9 cellular contexts compared by ENCODE assay signal in the genomic region with DNA sequence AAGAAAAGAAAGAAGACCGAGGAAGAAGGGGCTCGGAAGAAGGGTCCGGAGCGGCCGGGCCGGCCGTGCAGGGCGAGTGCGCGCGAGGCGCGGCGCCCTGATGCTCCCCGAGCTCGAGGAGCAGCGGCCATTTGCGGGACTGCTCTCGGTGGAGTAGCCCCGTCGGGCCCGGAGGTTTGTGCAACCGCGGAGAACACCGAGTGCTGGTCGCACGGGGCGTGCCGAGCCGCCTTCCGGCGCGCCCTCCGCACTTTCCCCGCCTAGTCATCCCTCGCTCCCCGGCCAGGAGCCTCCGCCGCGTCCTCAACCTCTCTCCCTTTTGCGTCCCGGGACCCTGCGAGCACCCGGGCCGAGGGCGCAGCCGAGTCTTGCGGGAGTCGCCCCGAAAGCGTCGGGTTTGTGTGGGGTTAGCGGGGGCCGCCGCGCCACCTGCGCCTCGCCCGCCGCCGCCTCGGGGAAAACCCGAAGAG.
DNase-seq lines count a peak whose midpoint lies in the region; ATAC-seq and TF ChIP-seq lines count a peak whose summit lies in the region.
"Had no signal": no experiment of that assay in that cellular context is flagged by ENCODE, and none has a peak within 500 bp of the region (broad histone marks: within the 10 kb centered on the region; RNA-seq: fewer than 3 reads in every experiment).

No MANE protein-coding gene starts in this region.

- H3K4me2 ChIP-seq in KMS-11, result peak overlapping the region; percentile 45
- H3K4me2 ChIP-seq in neural progenitor cell, result no peak overlapping the region

- no peaks in the 10 kb centered on the region for H3K79me2 ChIP-seq in KMS-11 (ENCODE audit: insufficient read depth, low read depth)
- H3K79me2 ChIP-seq in neural progenitor cell (ENCODE audit: low read depth), result no peaks in the 10 kb centered on the region

- peak overlapping the region; percentile 53 for H3K4me3 Mint-ChIP-seq in CD8-positive, alpha-beta T cell
- H3K4me3 Mint-ChIP-seq in effector memory CD8-positive, alpha-beta T cell, result peak overlapping the region; percentile 41 to 76
- no peak overlapping the region for H3K4me3 Mint-ChIP-seq in neural progenitor cell

- no peaks in the 10 kb centered on the region for H3F3A ChIP-seq in neural progenitor cell (ENCODE audit: low read depth)

- peaks cover 10% of the 10 kb centered on the region for H3K9me3 Mint-ChIP-seq in CD8-positive, alpha-beta T cell
- peaks cover 0 to 8% of the 10 kb centered on the region in 2 donors for H3K9me3 Mint-ChIP-seq in effector memory CD8-positive, alpha-beta T cell
- peaks cover 15% of the 10 kb centered on the region for H3K9me3 Mint-ChIP-seq in neural progenitor cell

- peak overlapping the region; percentile 67; the same call in 1 of the 2 replicates for H3K9ac ChIP-seq in KMS-11
- H3K9ac ChIP-seq in neural progenitor cell, result no peak overlapping the region

- no peaks in the 10 kb centered on the region for H3K36me3 Mint-ChIP-seq in CD8-positive, alpha-beta T cell
- peaks cover 3% of the 10 kb centered on the region for H3K36me3 Mint-ChIP-seq in effector memory CD8-positive, alpha-beta T cell (ENCODE audit: insufficient read depth)
- H3K36me3 Mint-ChIP-seq in neural progenitor cell, result peaks cover 2% of the 10 kb centered on the region

- no peak overlapping the region for H3K27ac Mint-ChIP-seq in CD8-positive, alpha-beta T cell
- no peak overlapping the region for H3K27ac Mint-ChIP-seq in effector memory CD8-positive, alpha-beta T cell
- no peak overlapping the region for H3K27ac Mint-ChIP-seq in neural progenitor cell

- H3K4me1 Mint-ChIP-seq in CD8-positive, alpha-beta T cell (ENCODE audit: low read depth), result peaks cover 8% of the 10 kb centered on the region
- no peaks in the 10 kb centered on the region for H3K4me1 Mint-ChIP-seq in effector memory CD8-positive, alpha-beta T cell (ENCODE audit: low read depth in 2 of 2)
- no peaks in the 10 kb centered on the region for H3K4me1 Mint-ChIP-seq in neural progenitor cell

- H3K9me3 ChIP-seq in CD8-positive, alpha-beta T cell (ENCODE audit: low read length), result no peaks in the 10 kb centered on the region
- peaks cover 6% of the 10 kb centered on the region for H3K9me3 ChIP-seq in neural progenitor cell (ENCODE audit: low read depth)

- ATAC-seq in CD8-positive, alpha-beta T cell, result no peak
- no peak for ATAC-seq in effector memory CD8-positive, alpha-beta T cell (replicated peaks)

- no peak for DNase-seq in CD8-positive, alpha-beta T cell
- no peak for DNase-seq in effector memory CD8-positive, alpha-beta T cell
- DNase-seq in neural progenitor cell (ENCODE audit: low spot score), result peak; percentile 3
- DNase-seq in inferior parietal cortex (ENCODE audit: extremely low spot score), result no peak
- no peak for DNase-seq in NCI-H1694 treated with DMSO at 0.1 percent for 48 hours (lab: John Stamatoyannopoulos, UW)
- no peak for DNase-seq in SW480 (ENCODE audit: low spot score)
- no peak for DNase-seq in hippocampal formation (lab: John Stamatoyannopoulos, UW)
- DNase-seq: KG1 had no signal

- CTCF ChIA-PET in CD8-positive, alpha-beta T cell (lab: Charles Lee), result no interaction called here

- no peak overlapping the region for H3K4me3 ChIP-seq in CD8-positive, alpha-beta T cell (ENCODE audit: low read depth, low read length)
- no peak overlapping the region for H3K4me3 ChIP-seq in KMS-11 (IDR thresholded peaks at IDR 0.05; ENCODE audit: insufficient read depth, low read depth, low read length)
- H3K4me3 ChIP-seq in neural progenitor cell, result no peak overlapping the region

- POLR2A ChIA-PET in CD8-positive, alpha-beta T cell (lab: Charles Lee), result no interaction called here

- H3K4me1 ChIP-seq in CD8-positive, alpha-beta T cell (ENCODE audit: insufficient read depth, low read length), result no peaks in the 10 kb centered on the region
- H3K4me1 ChIP-seq in KMS-11 (ENCODE audit: low read depth, poor library complexity, severe bottlenecking) (peaks cover 3% of the 10 kb centered on the region), neural progenitor cell (no peaks in the 10 kb centered on the region)

- peak overlapping the region; percentile 82 for H2AFZ ChIP-seq in KMS-11 (ENCODE audit: low read depth)
- no peak overlapping the region for H2AFZ ChIP-seq in neural progenitor cell (replicated peaks)

- no peaks in the 10 kb centered on the region for H3K36me3 ChIP-seq in CD8-positive, alpha-beta T cell (ENCODE audit: insufficient read depth, low read length)
- H3K36me3 ChIP-seq in KMS-11 (ENCODE audit: insufficient read depth) (no peaks in the 10 kb centered on the region), neural progenitor cell (no peaks in the 10 kb centered on the region)

- TF ChIP-seq CTCF in CD8-positive, alpha-beta T cell (IDR thresholded peaks at IDR 0.05), result no peak
- TF ChIP-seq CTCF in KMS-11 (conservative IDR thresholded peaks at IDR 0.05; ENCODE audit: low read depth, low read length) (no peak), neural progenitor cell (IDR thresholded peaks at IDR 0.05) (no peak)

- H3K27ac ChIP-seq in CD8-positive, alpha-beta T cell (ENCODE audit: low read depth, low read length), result no peak overlapping the region
- peak overlapping the region; percentile 46; the same call in 1 of the 2 replicates for H3K27ac ChIP-seq in KMS-11
- no peak overlapping the region for H3K27ac ChIP-seq in neural progenitor cell

- no peaks in the 10 kb centered on the region for H4K20me1 ChIP-seq in KMS-11 (ENCODE audit: insufficient read depth)
- H4K20me1 ChIP-seq in neural progenitor cell (ENCODE audit: low read depth), result no peaks in the 10 kb centered on the region

- H3K27me3 ChIP-seq in CD8-positive, alpha-beta T cell (ENCODE audit: insufficient read depth, low read length), result peaks cover 3% of the 10 kb centered on the region
- H3K27me3 ChIP-seq in KMS-11 (ENCODE audit: insufficient read depth, low read depth) (no peaks in the 10 kb centered on the region), neural progenitor cell (peaks cover 18% of the 10 kb centered on the region)

- H3K27me3 Mint-ChIP-seq in CD8-positive, alpha-beta T cell (ENCODE audit: low read depth), result peaks cover 23% of the 10 kb centered on the region
- peaks cover 29 to 35% of the 10 kb centered on the region in 2 donors for H3K27me3 Mint-ChIP-seq in effector memory CD8-positive, alpha-beta T cell
- no peaks in the 10 kb centered on the region for H3K27me3 Mint-ChIP-seq in neural progenitor cell (ENCODE audit: insufficient read depth, low read depth)

- intact Hi-C loops in CD8-positive, alpha-beta T cell (cut with DNase I, micrococcal nuclease), result no loop called here
